In genomic region chr1:34796990-34797389, GRCh38 we compare ENCODE assay signal across 19 cellular contexts. TPM values are rescaled to one million over a fixed set of nuclear protein-coding genes. Genes with fewer than 3 reads are reported as not detected.
DNase-seq lines count a peak whose midpoint lies in the region; ATAC-seq and TF ChIP-seq lines count a peak whose summit lies in the region.
"Had no signal": no experiment of that assay in that cellular context is flagged by ENCODE, and none has a peak within 500 bp of the region (broad histone marks: within the 10 kb centered on the region; RNA-seq: fewer than 3 reads in every experiment).

No MANE protein-coding gene starts in this region.

- no peaks in the 10 kb centered on the region for H3K9me3 ChIP-seq in mesodermal cell (ENCODE audit: control insufficient read depth, low read length)

- H3K4me1 ChIP-seq in mesodermal cell (ENCODE audit: control insufficient read depth, insufficient read depth, low read length, poor library complexity, severe bottlenecking) (no peaks in the 10 kb centered on the region), foreskin keratinocyte (no peaks in the 10 kb centered on the region)

- peak; percentile 64 for DNase-seq in GM13977 (ENCODE audit: low spot score)
- DNase-seq in stimulated activated CD4-positive, alpha-beta T cell treated with anti-CD3 and anti-CD28 coated beads, Interleukin-2, amount 100 ng/mL, for 24 hours = no peak
- no peak for DNase-seq in foreskin keratinocyte
- DNase-seq in NCI-H446 (lab: John Stamatoyannopoulos, UW) = no peak
- no peak for DNase-seq in GDM1 (lab: John Stamatoyannopoulos, UW)
- DNase-seq: anterior cingulate cortex; C1 segment of cervical spinal cord; EL; foreskin melanocyte; naive thymus-derived CD4-positive, alpha-beta T cell; NCI-H1417; NCI-H510A; RPMI8226; T-helper 9 cell had no signal

- in situ Hi-C loops in GM13977 (cut with MboI; ENCODE audit: low pct_unique_long_range_greater_than_20kb, low sequenced_read_pairs, unreplicated experiment) = no loop called here

- H3K27ac ChIP-seq in mesodermal cell (ENCODE audit: low read depth, low read length, severe bottlenecking) = no peak overlapping the region
- no peak overlapping the region for H3K27ac ChIP-seq in foreskin keratinocyte

- TF ChIP-seq CTCF in GM13977 (IDR thresholded peaks at IDR 0.05; ENCODE audit: extremely low read depth, insufficient read depth, missing control alignments) (no peak), foreskin keratinocyte (conservative IDR thresholded peaks at IDR 0.05) (no peak)

- H3K4me3 ChIP-seq in mesodermal cell (ENCODE audit: extremely low read depth, insufficient read depth, low read length, poor library complexity, severe bottlenecking) = peak overlapping the region; percentile 35

- peak; percentile 61 for ATAC-seq in GM19351 (IDR thresholded peaks at IDR 0.05; ENCODE audit: unreplicated experiment)
- ATAC-seq in HG03139 (IDR thresholded peaks at IDR 0.05; ENCODE audit: unreplicated experiment) = peak; percentile 63
- no peak for ATAC-seq in foreskin keratinocyte
- ATAC-seq: naive thymus-derived CD4-positive, alpha-beta T cell; sciatic nerve had no signal

- H3K36me3 ChIP-seq in mesodermal cell (ENCODE audit: control insufficient read depth, insufficient read depth, low read length) = peaks cover 4% of the 10 kb centered on the region

- 80 to 81% methylated on average over 2 of the region's 6 CpGs for WGBS in mesodermal cell (ENCODE audit: insufficient coverage in 2 of 2), 2 experiments

- peaks cover 24% of the 10 kb centered on the region for H3K27me3 ChIP-seq in foreskin keratinocyte

RNA-seq across cellular contexts. Expression of gene GJA4, which starts 4.2 kb away (rescaled TPM):
- 115 TPM for polyA plus RNA-seq in mesodermal cell (2013, experiment 1 of 2)
- 78.2 TPM for polyA plus RNA-seq in mesodermal cell (2013, experiment 2 of 2)
- 0.07 and 0.17 TPM in 2 replicates for total RNA-seq in foreskin keratinocyte
- 0.10 and 0.18 TPM in 2 replicates for polyA plus RNA-seq in foreskin keratinocyte
- total RNA-seq: kidney epithelial cell; naive thymus-derived CD4-positive, alpha-beta T cell had no signal
- polyA plus RNA-seq: naive thymus-derived CD4-positive, alpha-beta T cell had no signal

RNA-seq across cellular contexts. Expression of gene GJB3, which starts 16.0 kb away (rescaled TPM):
- polyA plus RNA-seq in mesodermal cell (2013, experiment 1 of 2) = 1.1 TPM
- polyA plus RNA-seq in mesodermal cell (2013, experiment 2 of 2) = 0.56 TPM
- total RNA-seq in foreskin keratinocyte = 180 and 195 TPM in 2 replicates
- 195 and 203 TPM in 2 replicates for polyA plus RNA-seq in foreskin keratinocyte
- total RNA-seq: naive thymus-derived CD4-positive, alpha-beta T cell had no signal
- polyA plus RNA-seq: naive thymus-derived CD4-positive, alpha-beta T cell had no signal

RNA-seq across cellular contexts. Expression of gene GJB4, which starts 37.5 kb away (rescaled TPM):
- polyA plus RNA-seq in mesodermal cell (2013, experiment 1 of 2) = not detected
- not detected for polyA plus RNA-seq in mesodermal cell (2013, experiment 2 of 2)
- 9.9 and 18.2 TPM in 2 replicates for total RNA-seq in foreskin keratinocyte
- polyA plus RNA-seq in foreskin keratinocyte = 10.4 and 19.8 TPM in 2 replicates
- total RNA-seq: naive thymus-derived CD4-positive, alpha-beta T cell; sciatic nerve had no signal
- polyA plus RNA-seq: naive thymus-derived CD4-positive, alpha-beta T cell had no signal

RNA-seq across cellular contexts. Expression of gene GJB5, which starts 42.1 kb away (rescaled TPM):
- not detected for polyA plus RNA-seq in mesodermal cell (2013, experiment 1 of 2)
- polyA plus RNA-seq in mesodermal cell (2013, experiment 2 of 2) = not detected
- total RNA-seq in foreskin keratinocyte = 119 and 146 TPM in 2 replicates
- polyA plus RNA-seq in foreskin keratinocyte = 141 and 181 TPM in 2 replicates
- total RNA-seq: kidney epithelial cell; naive thymus-derived CD4-positive, alpha-beta T cell had no signal
- polyA plus RNA-seq: naive thymus-derived CD4-positive, alpha-beta T cell had no signal
